ENCODE assay signal across 20 cellular contexts in the genomic region with DNA sequence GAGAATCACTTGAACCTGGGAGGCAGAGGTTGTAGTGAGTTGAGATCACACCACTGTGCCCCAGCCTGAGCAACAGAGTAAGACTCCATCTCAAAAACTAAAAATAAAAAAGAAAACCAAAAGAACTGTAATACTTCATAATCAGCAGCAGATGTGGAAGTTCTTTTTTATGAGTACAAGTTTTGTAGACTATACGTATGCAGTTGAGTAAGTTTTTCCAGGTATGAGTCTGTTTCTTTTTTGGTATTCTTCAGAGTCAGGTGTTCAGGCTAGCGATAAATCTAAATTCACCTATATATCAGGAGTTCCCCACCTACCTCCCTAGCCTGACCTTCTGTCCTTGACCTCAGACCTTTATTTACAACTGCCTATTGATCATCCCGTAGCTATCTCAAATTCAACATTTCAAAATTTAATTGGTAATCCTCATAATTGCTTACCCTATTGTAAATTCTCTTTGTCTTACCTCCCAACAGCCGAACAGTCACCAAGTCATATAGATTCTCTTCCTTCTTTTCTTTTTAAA. TPM values are rescaled to one million over a fixed set of nuclear protein-coding genes. Genes with fewer than 3 reads are reported as not detected.
DNase-seq lines count a peak whose midpoint lies in the region; ATAC-seq, FAIRE-seq and TF ChIP-seq lines count a peak whose summit lies in the region.
"Had no signal": no experiment of that assay in that cellular context is flagged by ENCODE, and none has a peak within 500 bp of the region (broad histone marks: within the 10 kb centered on the region; RNA-seq: fewer than 3 reads in every experiment).

No MANE protein-coding gene starts in this region.

- H4K20me1 ChIP-seq in OCI-LY7 (ENCODE audit: insufficient read depth, low read length): no peaks in the 10 kb centered on the region

- POLR2A ChIA-PET in OCI-LY7 (lab: Charles Lee): interaction anchor here (0.7 to 1.8 kb wide), 3 partner anchors 12 to 419 kb away, joined by 3 read pairs; no protein-coding TSS in a partner anchor

- H2AFZ ChIP-seq in OCI-LY7 (ENCODE audit: low read length): no peak overlapping the region

- WGBS in pancreas, 2 donors: 84 to 90% methylated on average over 4 of the region's 4 CpGs

- no peak for FAIRE-seq in pancreas (lab: Jason Lieb, UNC)
- FAIRE-seq: endothelial cell of umbilical vein had no signal

- H3K4me1 Mint-ChIP-seq in activated naive CD8-positive, alpha-beta T cell (ENCODE audit: low read depth): peaks cover 36% of the 10 kb centered on the region
- H3K4me1 Mint-ChIP-seq in activated naive CD8-positive, alpha-beta T cell treated with anti-CD3 and anti-CD28 coated beads for 36 hours: peaks cover 24% of the 10 kb centered on the region

- no peak for DNase-seq in activated naive CD8-positive, alpha-beta T cell treated with anti-CD3 and anti-CD28 coated beads for 36 hours
- DNase-seq in OCI-LY7 (ENCODE audit: low spot score) (no peak), NCI-H526 treated with DMSO at 0.1 percent for 48 hours (lab: John Stamatoyannopoulos, UW) (no peak), GM20000 (ENCODE audit: low spot score) (no peak), pancreas (no peak)
- no peak for DNase-seq in stimulated activated CD4-positive, alpha-beta T cell treated with anti-CD3 and anti-CD28 coated beads, Interleukin-2, amount 100 ng/mL, for 24 hours
- DNase-seq: activated naive CD4-positive, alpha-beta T cell treated with anti-CD3 and anti-CD28 coated beads, Interleukin-2, amount 50 U/mL, for 16 hours; brain microvascular endothelial cell; foreskin keratinocyte; NCI-H1930; NCI-H446; occipital lobe; right cardiac atrium; uterus had no signal

- H3K4me1 ChIP-seq in OCI-LY7 (ENCODE audit: insufficient read depth, low read length, poor library complexity, severe bottlenecking) (peaks cover 29% of the 10 kb centered on the region), pancreas (no peaks in the 10 kb centered on the region)
- H3K4me1 ChIP-seq: foreskin keratinocyte, uterus had no signal

- peak overlapping the region; percentile 38 for H3K27ac Mint-ChIP-seq in activated naive CD8-positive, alpha-beta T cell
- H3K27ac Mint-ChIP-seq in activated naive CD8-positive, alpha-beta T cell treated with anti-CD3 and anti-CD28 coated beads for 36 hours: no peak overlapping the region

- peaks cover 23% of the 10 kb centered on the region for H3K36me3 Mint-ChIP-seq in activated naive CD8-positive, alpha-beta T cell
- peaks cover 44% of the 10 kb centered on the region for H3K36me3 Mint-ChIP-seq in activated naive CD8-positive, alpha-beta T cell treated with anti-CD3 and anti-CD28 coated beads for 36 hours

- H3K27ac ChIP-seq in OCI-LY7 (ENCODE audit: low read depth, low read length, poor library complexity, severe bottlenecking) (peak overlapping the region; percentile 71), pancreas (no peak overlapping the region)
- H3K27ac ChIP-seq: brain microvascular endothelial cell, coronary artery, foreskin keratinocyte, uterus, VCaP had no signal

- ATAC-seq in GM21529 (IDR thresholded peaks at IDR 0.05; ENCODE audit: unreplicated experiment) (peak; percentile 71), pancreas (no peak)
- ATAC-seq: foreskin keratinocyte, HCT116, right cardiac atrium had no signal

- H3K27me3 Mint-ChIP-seq in activated naive CD8-positive, alpha-beta T cell: no peaks in the 10 kb centered on the region
- H3K27me3 Mint-ChIP-seq in activated naive CD8-positive, alpha-beta T cell treated with anti-CD3 and anti-CD28 coated beads for 36 hours: no peaks in the 10 kb centered on the region

- TF ChIP-seq CTCF in OCI-LY7 (conservative IDR thresholded peaks at IDR 0.05; ENCODE audit: low read length) (no peak), GM20000 (IDR thresholded peaks at IDR 0.05; ENCODE audit: extremely low read depth, missing control alignments) (no peak), pancreas (IDR thresholded peaks at IDR 0.05) (no peak)

- CTCF ChIA-PET in OCI-LY7 (lab: Charles Lee; ENCODE audit: unreplicated experiment): no interaction called here

- H3K27me3 ChIP-seq in pancreas: no peaks in the 10 kb centered on the region
- H3K27me3 ChIP-seq: brain microvascular endothelial cell, foreskin keratinocyte, uterus had no signal

- no peaks in the 10 kb centered on the region for H3K9me3 ChIP-seq in OCI-LY7 (ENCODE audit: low read length)
- H3K9me3 ChIP-seq in pancreas: no peaks in the 10 kb centered on the region
- H3K9me3 ChIP-seq: uterus had no signal

- H3K4me3 Mint-ChIP-seq in activated naive CD8-positive, alpha-beta T cell: no peak overlapping the region
- no peak overlapping the region for H3K4me3 Mint-ChIP-seq in activated naive CD8-positive, alpha-beta T cell treated with anti-CD3 and anti-CD28 coated beads for 36 hours

- BruUV-seq in OCI-LY7 (replicated peaks; lab: Mats Ljungman, UMichigan): no TSS peak

- H3K36me3 ChIP-seq in OCI-LY7 (ENCODE audit: insufficient read depth, low read length): peaks cover 89% of the 10 kb centered on the region
- peaks cover 0 to 6% (median 0%) of the 10 kb centered on the region in 3 donors for H3K36me3 ChIP-seq in pancreas
- H3K36me3 ChIP-seq: uterus had no signal

- peak overlapping the region; percentile 58 for H3K4me2 ChIP-seq in OCI-LY7 (ENCODE audit: low read length)

- intact Hi-C loops in OCI-LY7 (cut with micrococcal nuclease; ENCODE audit: unreplicated experiment): no loop called here
- intact Hi-C loops in pancreas (cut with DNase I): no loop called here

- H3K4me3 ChIP-seq in OCI-LY7 (ENCODE audit: low read depth, low read length, poor library complexity, severe bottlenecking): peak overlapping the region; percentile 30
- no peak overlapping the region for H3K4me3 ChIP-seq in pancreas
- H3K4me3 ChIP-seq: coronary artery, uterus had no signal

- H3K9me3 Mint-ChIP-seq in activated naive CD8-positive, alpha-beta T cell (ENCODE audit: low read depth): no peaks in the 10 kb centered on the region
- no peaks in the 10 kb centered on the region for H3K9me3 Mint-ChIP-seq in activated naive CD8-positive, alpha-beta T cell treated with anti-CD3 and anti-CD28 coated beads for 36 hours

- no peaks in the 10 kb centered on the region for H3K9me2 ChIP-seq in OCI-LY7 (ENCODE audit: insufficient read depth, low read length)

- H3K79me2 ChIP-seq in OCI-LY7 (ENCODE audit: insufficient read depth, low read depth, low read length): peaks cover 83% of the 10 kb centered on the region; the same call in 1 of the 2 replicates

RNA-seq across cellular contexts. Expression of a gene that starts 10.7 kb away (rescaled TPM):
- total RNA-seq in activated naive CD8-positive, alpha-beta T cell treated with anti-CD3 and anti-CD28 coated beads for 36 hours: 10 to 100 TPM; 81.3 to 88.0 TPM
- total RNA-seq in OCI-LY7 (2014; rRNA removed; shearing (Covaris generic)): 37.3 and 42.9 TPM in 2 replicates
- total RNA-seq in OCI-LY7 (2022): 88.2 and 89.6 TPM in 2 replicates
- total RNA-seq in pancreas: 10 to 100 TPM; 17.9 to 29.5 (median 23.7) TPM
- polyA plus RNA-seq in pancreas: 10 to 100 TPM in 1 of 2 donors, 1 to 10 TPM in 1; 5.7 to 10.9 TPM

RNA-seq across cellular contexts. Expression of a gene that starts 10.9 kb away (rescaled TPM):
- total RNA-seq in activated naive CD8-positive, alpha-beta T cell treated with anti-CD3 and anti-CD28 coated beads for 36 hours: 10 to 100 TPM; 30.9 to 32.4 TPM
- 15.1 and 16.6 TPM in 2 replicates for total RNA-seq in OCI-LY7 (2014; rRNA removed; shearing (Covaris generic))
- 34.7 and 35.1 TPM in 2 replicates for total RNA-seq in OCI-LY7 (2022)
- total RNA-seq in pancreas: 1 to 10 TPM; 2.3 to 6.8 (median 4.3) TPM
- 1 to 10 TPM; 3.5 to 5.4 TPM for polyA plus RNA-seq in pancreas

RNA-seq across cellular contexts. Expression of a gene that starts 26.7 kb away (rescaled TPM):
- total RNA-seq in activated naive CD8-positive, alpha-beta T cell treated with anti-CD3 and anti-CD28 coated beads for 36 hours: 10 to 100 TPM; 96.5 to 97.8 TPM
- total RNA-seq in OCI-LY7 (2014; rRNA removed; shearing (Covaris generic)): 59.6 and 69.5 TPM in 2 replicates
- 156 and 164 TPM in 2 replicates for total RNA-seq in OCI-LY7 (2022)
- 1 to 10 TPM in 4 of 6 donors, under 1 TPM in 2; 0.31 to 2.7 (median 1.1) TPM for total RNA-seq in pancreas
- 1 to 10 TPM; 1.6 to 2.4 TPM for polyA plus RNA-seq in pancreas

RNA-seq across cellular contexts. Expression of a gene that starts 55.9 kb away (rescaled TPM):
- 100 to 1,000 TPM; 175 to 183 TPM for total RNA-seq in activated naive CD8-positive, alpha-beta T cell treated with anti-CD3 and anti-CD28 coated beads for 36 hours
- 111 and 159 TPM in 2 replicates for total RNA-seq in OCI-LY7 (2014; rRNA removed; shearing (Covaris generic))
- total RNA-seq in OCI-LY7 (2022): 107 and 149 TPM in 2 replicates
- 10 to 100 TPM; 19.2 to 37.4 (median 30.1) TPM for total RNA-seq in pancreas
- 10 to 100 TPM; 37.1 to 82.3 TPM for polyA plus RNA-seq in pancreas

Comparison
In these comparisons a context has a peak if more than half of its experiments do, and no peak if none do; other contexts are left out.
1. RNA of a gene that starts 26.7 kb away (total RNA-seq): 59.6 to 164 TPM in OCI-LY7 and 96.5 to 97.8 TPM in activated naive CD8-positive, alpha-beta T cell treated with anti-CD3 and anti-CD28 coated beads for 36 hours; 0.31 to 2.7 TPM in pancreas; every median in the first group is over 10 times any median in the second.